Comparison of ENCODE assay signal across 20 cellular contexts in the genomic region with DNA sequence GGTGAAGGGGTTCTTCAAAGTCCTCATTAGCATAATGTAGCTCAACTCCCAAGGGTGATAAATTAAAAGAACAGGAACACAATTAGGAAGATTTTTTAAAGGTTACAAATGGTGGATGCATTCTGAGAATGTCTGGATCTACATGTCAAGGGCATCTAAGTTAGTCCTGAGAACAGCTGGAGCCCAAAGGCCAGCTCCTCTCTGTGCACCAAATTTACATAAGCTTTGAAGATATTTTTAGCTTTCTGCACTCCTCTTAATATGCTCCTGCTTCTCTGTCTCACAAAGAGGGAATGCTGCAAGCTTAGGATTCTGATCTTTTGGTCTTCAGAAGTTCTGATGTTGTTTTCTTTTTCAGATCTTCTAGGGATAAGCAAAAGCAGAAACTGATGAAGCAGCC.
"Had no signal": no experiment of that assay in that cellular context is flagged by ENCODE, and none has a peak within 500 bp of the region (broad histone marks: within the 10 kb centered on the region; RNA-seq: fewer than 3 reads in every experiment).

No MANE protein-coding gene starts in this region.

- H3K27ac ChIP-seq: colonic mucosa, esophagus squamous epithelium, parathyroid adenoma, prostate gland, sigmoid colon, tibial artery, upper lobe of left lung, uterus had no signal

- H3K36me3 ChIP-seq: colonic mucosa, esophagus squamous epithelium, prostate gland, sigmoid colon, tibial artery, upper lobe of left lung, uterus had no signal

- H3K27me3 ChIP-seq: colonic mucosa, esophagus squamous epithelium, sigmoid colon, tibial artery, upper lobe of left lung, uterus had no signal

- H3K9me3 ChIP-seq: colonic mucosa, esophagus squamous epithelium, mucosa of descending colon, prostate gland, sigmoid colon, tibial artery, upper lobe of left lung, uterus had no signal

- DNase-seq: cerebellar nuclear complex; colonic mucosa; dermis blood vessel endothelial cell; esophagus squamous epithelium; foreskin fibroblast; hippocampal formation; left colon; mucosa of descending colon; occipital lobe; retina; sigmoid colon; stimulated activated CD4-positive, alpha-beta T cell treated with anti-CD3 and anti-CD28 coated beads, Interleukin-2, amount 100 ng/mL, for 48 hours; stimulated activated naive CD4-positive, alpha-beta T cell treated with Interleukin-2 at 50 U/mL for 16 hours; tibial artery; upper lobe of left lung; uterus had no signal

- H3K4me1 ChIP-seq: colonic mucosa, parathyroid adenoma, prostate gland, tibial artery, upper lobe of left lung had no signal

- H3K4me3 ChIP-seq: colonic mucosa, esophagus squamous epithelium, mucosa of descending colon, prostate gland, sigmoid colon, smooth muscle cell, tibial artery, upper lobe of left lung, uterus had no signal

- ATAC-seq: left colon; mucosa of descending colon; natural killer cell treated with Interleukin-12 subunit alpha and Interleukin-12 subunit beta and Interleukin-15 and Interleukin-18, amount 100 ng/mL, for 72 hours had no signal
